Comparison of ENCODE assay signal across 8 cellular contexts in genomic region chr9:5449521-5450359, GRCh38. TPM values are rescaled to one million over a fixed set of nuclear protein-coding genes. Genes with fewer than 3 reads are reported as not detected.
DNase-seq lines count a peak whose midpoint lies in the region; ATAC-seq and TF ChIP-seq lines count a peak whose summit lies in the region.

No MANE protein-coding gene starts in this region.

- DNase-seq in GM06990 (ENCODE audit: extremely low read depth, insufficient read length): no peak
- peak; percentile 63 for DNase-seq in PC-3
- peak; percentile 61 for DNase-seq in pons (ENCODE audit: low spot score)
- no peak for DNase-seq in NCI-H187 treated with DMSO at 0.1 percent for 48 hours (lab: John Stamatoyannopoulos, UW)
- DNase-seq in NCI-H2029 treated with DMSO at 0.1 percent for 48 hours (lab: John Stamatoyannopoulos, UW): no peak
- no peak for DNase-seq in H7

- H3K9me2 ChIP-seq in PC-3 (replicated peaks; ENCODE audit: low read length): no peaks in the 10 kb centered on the region

- TSS peak; percentile 88 for BruUV-seq in PC-3 (replicated peaks; lab: Mats Ljungman, UMichigan)

- H3K36me3 ChIP-seq in GM06990 (ENCODE audit: control insufficient read depth, insufficient read depth, low read length): no peaks in the 10 kb centered on the region
- no peaks in the 10 kb centered on the region for H3K36me3 ChIP-seq in PC-3 (ENCODE audit: low read depth, low read length)
- H3K36me3 ChIP-seq in H7 (replicated peaks; ENCODE audit: control insufficient read depth, insufficient read depth, low read length): no peaks in the 10 kb centered on the region

- POLR2A ChIA-PET in PC-3 (lab: Charles Lee; ENCODE audit: unreplicated experiment): interaction anchor here (0.6 kb wide), 1 partner anchor 960 kb away, joined by 3 read pairs; the partner anchor contains the start of gene SLC1A1

- peak overlapping the region; percentile 71 for H3K27ac ChIP-seq in PC-3 (ENCODE audit: low read length)

- peak overlapping the region; percentile 68 for H2AFZ ChIP-seq in PC-3 (ENCODE audit: low read length)

- intact Hi-C loops in PC-3 (cut with micrococcal nuclease): loop anchor here (1.0 to 2.0 kb wide), 2 partner anchors 141 to 265 kb away; no protein-coding TSS in a partner anchor

- no peaks in the 10 kb centered on the region for H4K20me1 ChIP-seq in PC-3 (ENCODE audit: low read length)

- H3K4me3 ChIP-seq in GM06990 (replicated peaks; ENCODE audit: low read depth, low read length): peak overlapping the region; percentile 81
- H3K4me3 ChIP-seq in PC-3 (ENCODE audit: low read length): peak overlapping the region; percentile 79
- no peak overlapping the region for H3K4me3 ChIP-seq in H7 (ENCODE audit: insufficient read depth, low read depth, low read length)

- TF ChIP-seq CTCF in GM06990 (IDR thresholded peaks at IDR 0.05; ENCODE audit: insufficient read depth, low read length, poor library complexity, severe bottlenecking): no peak
- TF ChIP-seq CTCF in PC-3 (conservative IDR thresholded peaks at IDR 0.05; ENCODE audit: low read depth, low read length): no peak

- H3K27me3 ChIP-seq in GM06990 (replicated peaks; ENCODE audit: control insufficient read depth, insufficient read depth, low read length) (no peaks in the 10 kb centered on the region), PC-3 (ENCODE audit: low read length) (no peaks in the 10 kb centered on the region), H7 (ENCODE audit: control insufficient read depth, insufficient read depth, low read length) (peaks cover 1% of the 10 kb centered on the region; the same call in 1 of the 2 replicates)

- no peaks in the 10 kb centered on the region for H3F3A ChIP-seq in PC-3 (ENCODE audit: low read length, unreplicated experiment)

- H3K9me3 ChIP-seq in PC-3 (ENCODE audit: low read length): no peaks in the 10 kb centered on the region

- peak overlapping the region; percentile 59 for H3K9ac ChIP-seq in PC-3 (ENCODE audit: low read length)

- peaks cover 76% of the 10 kb centered on the region for H3K4me1 ChIP-seq in PC-3 (ENCODE audit: insufficient read depth, low read length)

- CTCF ChIA-PET in PC-3 (lab: Charles Lee): interaction anchor here (0.5 to 1.5 kb wide), 4 partner anchors 19 to 151 kb away, joined by 3 to 10 read pairs (median 4); no protein-coding TSS in a partner anchor

- peak overlapping the region; percentile 91 for H3K4me2 ChIP-seq in PC-3 (ENCODE audit: low read length)

- no peak for ATAC-seq in PC-3
- ATAC-seq in esophagus mucosa: peak; percentile 66
- no peak for ATAC-seq in GM19452 (IDR thresholded peaks at IDR 0.05; ENCODE audit: unreplicated experiment)

- H3K79me2 ChIP-seq in PC-3 (ENCODE audit: low read length): peaks cover 43% of the 10 kb centered on the region

RNA-seq across cellular contexts. Expression of gene CD274, which starts 0.6 kb away (rescaled TPM):
- total RNA-seq in PC-3 (2014; rRNA removed) (3.8 and 5.1 TPM in 2 replicates), esophagus mucosa (1.5 TPM)
- 0.26 TPM in 1 of 2 replicates, not detected in the other for total RNA-seq in H7 (2014; rRNA removed; shearing (Covaris generic))

RNA-seq across cellular contexts. Expression of gene PLGRKT, which starts 12.0 kb away (rescaled TPM):
- total RNA-seq in PC-3 (2014; rRNA removed) (6.4 and 11.4 TPM in 2 replicates), esophagus mucosa (28.1 TPM)
- total RNA-seq in H7 (2014; rRNA removed; shearing (Covaris generic)): 28.2 and 32.3 TPM in 2 replicates

Comparison
In these comparisons a context has a peak if more than half of its experiments do, and no peak if none do; other contexts are left out.
1. DNase-seq: peak in PC-3 (single experiment) and pons (single experiment); none in GM06990 (single experiment), NCI-H187 treated with DMSO at 0.1 percent for 48 hours (single experiment), NCI-H2029 treated with DMSO at 0.1 percent for 48 hours (single experiment) and H7 (single experiment).